Comparison of ENCODE assay signal across 8 cellular contexts in genomic region chr18:8615397-8616025, GRCh38. TPM values are rescaled to one million over a fixed set of nuclear protein-coding genes. Genes with fewer than 3 reads are reported as not detected.
DNase-seq lines count a peak whose midpoint lies in the region; ATAC-seq and TF ChIP-seq lines count a peak whose summit lies in the region.

No MANE protein-coding gene starts in this region.

- peak overlapping the region; percentile 53 for H3K9ac ChIP-seq in HUES6 (ENCODE audit: low read length)

- ATAC-seq in SK-N-SH treated with all-trans-retinoic acid at 6 μM for 48 hours (peak; percentile 94), HG03469 (IDR thresholded peaks at IDR 0.05; ENCODE audit: unreplicated experiment) (no peak), GM19328 (IDR thresholded peaks at IDR 0.05; ENCODE audit: unreplicated experiment) (no peak), HG03378 (IDR thresholded peaks at IDR 0.05; ENCODE audit: unreplicated experiment) (no peak)

- H3K36me3 ChIP-seq in HUES6 (ENCODE audit: control insufficient read depth, insufficient read depth, low read length) (peaks cover 31% of the 10 kb centered on the region), prostate gland (no peaks in the 10 kb centered on the region)

- intact Hi-C loops in prostate gland (cut with DNase I), result no loop called here

- no peak for TF ChIP-seq CTCF in AG09309 (IDR thresholded peaks at IDR 0.05; ENCODE audit: control insufficient read depth, insufficient read depth, low read depth, low read length, missing control alignments)
- TF ChIP-seq CTCF in fibroblast of pulmonary artery (IDR thresholded peaks at IDR 0.05; ENCODE audit: low read length, missing control alignments), result no peak
- TF ChIP-seq CTCF in prostate gland (IDR thresholded peaks at IDR 0.05), result no peak

- H3K27me3 ChIP-seq in HUES6 (ENCODE audit: control insufficient read depth, insufficient read depth, low read length), result no peaks in the 10 kb centered on the region
- no peaks in the 10 kb centered on the region for H3K27me3 ChIP-seq in prostate gland (replicated peaks; ENCODE audit: insufficient read depth)

- H3K4me3 ChIP-seq in AG09309 (ENCODE audit: control insufficient read depth, low read depth, low read length) (no peak overlapping the region), HUES6 (ENCODE audit: low read depth, low read length) (0 out of 2 replicates have a peak overlapping the region, but pooled peaks have one; percentile 18), fibroblast of pulmonary artery (replicated peaks; ENCODE audit: low read depth, low read length) (no peak overlapping the region), prostate gland (no peak overlapping the region)

- 16% methylated on average over 4 of the region's 4 CpGs for WGBS in prostate gland

- H3K4me1 ChIP-seq in HUES6 (ENCODE audit: control insufficient read depth, insufficient read depth, low read length), result peaks cover 64% of the 10 kb centered on the region
- peaks cover 8% of the 10 kb centered on the region for H3K4me1 ChIP-seq in prostate gland (replicated peaks)

- no peak for TF ChIP-seq POLR2A in prostate gland (IDR thresholded peaks at IDR 0.05)

- DNase-seq in AG09309 (ENCODE audit: low read depth) (peak; percentile 85), fibroblast of pulmonary artery (ENCODE audit: low read depth) (peak; percentile 91), prostate gland (ENCODE audit: low spot score) (peak; percentile 38)

- no peaks in the 10 kb centered on the region for H3K9me3 ChIP-seq in HUES6 (ENCODE audit: control insufficient read depth, insufficient read depth, low read depth, low read length)
- H3K9me3 ChIP-seq in prostate gland, result no peaks in the 10 kb centered on the region

- H3K27ac ChIP-seq in HUES6 (ENCODE audit: low read depth, low read length) (peak overlapping the region; percentile 88), prostate gland (peak overlapping the region; percentile 26 to 31)

TF ChIP-seq in SK-N-SH treated with all-trans-retinoic acid at 6 μM for 48 hours, 23 proteins besides CTCF, POLR2A, EP300 and RAD21:
- no peak for TF ChIP-seq CSRNP3 (CRISPR knock-in tag; IDR thresholded peaks at IDR 0.05)
- no peak for TF ChIP-seq OSR1 (CRISPR knock-in tag; IDR thresholded peaks at IDR 0.05)
- no peak for TF ChIP-seq GLIS3 (CRISPR knock-in tag; IDR thresholded peaks at IDR 0.05)
- 0 out of 2 replicates have a peak, but pooled peaks have one; percentile 54 for TF ChIP-seq ISL1 (CRISPR knock-in tag; IDR thresholded peaks at IDR 0.05)
- no peak for TF ChIP-seq ZFP3 (CRISPR knock-in tag; IDR thresholded peaks at IDR 0.05)
- TF ChIP-seq, protein P1, sequence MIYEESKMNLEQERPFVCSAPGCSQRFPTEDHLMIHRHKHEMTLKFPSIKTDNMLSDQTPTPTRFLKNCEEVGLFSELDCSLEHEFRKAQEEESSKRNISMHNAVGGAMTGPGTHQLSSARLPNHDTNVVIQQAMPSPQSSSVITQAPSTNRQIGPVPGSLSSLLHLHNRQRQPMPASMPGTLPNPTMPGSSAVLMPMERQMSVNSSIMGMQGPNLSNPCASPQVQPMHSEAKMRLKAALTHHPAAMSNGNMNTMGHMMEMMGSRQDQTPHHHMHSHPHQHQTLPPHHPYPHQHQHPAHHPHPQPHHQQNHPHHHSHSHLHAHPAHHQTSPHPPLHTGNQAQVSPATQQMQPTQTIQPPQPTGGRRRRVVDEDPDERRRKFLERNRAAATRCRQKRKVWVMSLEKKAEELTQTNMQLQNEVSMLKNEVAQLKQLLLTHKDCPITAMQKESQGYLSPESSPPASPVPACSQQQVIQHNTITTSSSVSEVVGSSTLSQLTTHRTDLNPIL (CRISPR knock-in tag; IDR thresholded peaks at IDR 0.05; ENCODE audit: low read depth), result no peak
- no peak for TF ChIP-seq ZNF565 (CRISPR knock-in tag; conservative IDR thresholded peaks at IDR 0.05; ENCODE audit: low read depth)
- TF ChIP-seq PATZ1 (CRISPR knock-in tag; IDR thresholded peaks at IDR 0.05; ENCODE audit: borderline replicate concordance), result no peak
TF ChIP-seq in SK-N-SH treated with all-trans-retinoic acid at 6 μM for 48 hours: peak in this region for 1.

RNA-seq across cellular contexts. Expression of gene RAB12, which starts 6.3 kb away (rescaled TPM):
- total RNA-seq in prostate gland, result 10 to 100 TPM; 22.4 to 39.0 TPM

Comparison
In these comparisons a context has a peak if more than half of its experiments do, and no peak if none do; other contexts are left out.
1. DNase-seq: peak in every context shown above with its lines; median percentile 91 in fibroblast of pulmonary artery; 85 in AG09309; 38 in prostate gland.